8 cellular contexts compared by ENCODE assay signal in the genomic region with DNA sequence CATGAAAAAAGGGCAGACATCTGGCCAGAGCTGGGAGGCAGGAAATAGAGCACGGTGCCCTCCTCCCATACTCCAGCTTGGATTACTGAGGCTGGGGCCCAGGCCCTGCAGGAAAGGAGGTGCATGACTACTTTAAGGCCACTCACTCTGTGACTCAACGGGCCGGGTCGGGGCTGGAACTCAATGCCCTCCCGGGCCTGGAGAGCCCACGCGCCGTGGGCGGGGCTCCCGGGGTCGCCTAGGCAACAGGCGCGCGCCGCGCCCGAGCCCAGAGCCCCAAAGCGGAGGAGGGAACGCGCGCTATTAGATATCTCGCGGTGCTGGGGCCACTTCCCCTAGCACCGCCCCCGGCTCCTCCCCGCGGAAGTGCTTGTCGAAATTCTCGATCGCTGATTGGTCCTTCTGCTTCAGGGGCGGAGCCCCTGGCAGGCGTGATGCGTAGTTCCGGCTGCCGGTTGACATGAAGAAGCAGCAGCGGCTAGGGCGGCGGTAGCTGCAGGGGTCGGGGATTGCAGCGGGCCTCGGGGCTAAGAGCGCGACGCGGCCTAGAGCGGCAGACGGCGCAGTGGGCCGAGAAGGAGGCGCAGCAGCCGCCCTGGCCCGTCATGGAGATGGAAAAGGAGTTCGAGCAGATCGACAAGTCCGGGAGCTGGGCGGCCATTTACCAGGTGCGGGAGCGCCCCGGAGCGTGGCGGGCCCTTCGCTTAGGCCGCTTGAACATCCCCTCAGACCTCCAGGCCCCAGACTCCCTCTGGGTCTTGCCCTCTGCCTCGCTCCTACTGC. TPM values are rescaled to one million over a fixed set of nuclear protein-coding genes. Genes with fewer than 3 reads are reported as not detected.
DNase-seq lines count a peak whose midpoint lies in the region; ATAC-seq and TF ChIP-seq lines count a peak whose summit lies in the region.

A gene (plus strand): TSS at position 461 of the 783 bp plus-strand sequence. CDS start 145 bp downstream, at position 606.

- H3K4me3 Mint-ChIP-seq in dendritic cell treated with granulocyte-macrophage colony-stimulating factor and Interleukin-4, amounts not matched to agents 40 ng/mL and 50 ng/mL, for 4 days, result peak within 1 kb of the TSS; percentile 98

- peak in 1 of 2 donors; percentile 39 for TF ChIP-seq CTCF in left lung (IDR thresholded peaks at IDR 0.05)

- no peaks in the 10 kb centered on the region for H3K27me3 Mint-ChIP-seq in dendritic cell treated with granulocyte-macrophage colony-stimulating factor and Interleukin-4, amounts not matched to agents 40 ng/mL and 50 ng/mL, for 4 days

- DNase-seq in C1 segment of cervical spinal cord (lab: John Stamatoyannopoulos, UW) (peak; percentile 56 to 98 (median 94)), NCI-H748 treated with DMSO at 0.1 percent for 48 hours (lab: John Stamatoyannopoulos, UW) (peak; percentile 81), left lung (peak; percentile 97 to 99)
- peak; percentile 97 for DNase-seq in activated CD4-positive, alpha-beta T cell treated with anti-CD3 and anti-CD28 coated beads, Interleukin-2, amount 50 U/mL, for 24 hours (ENCODE audit: low read depth in 1 of 2, low spot score in 1 of 2)
- peak; percentile 98 for DNase-seq in stimulated activated CD4-positive, alpha-beta T cell treated with anti-CD3 and anti-CD28 coated beads, Interleukin-2, amount 100 ng/mL, for 48 hours

- peak within 1 kb of the TSS; percentile 97 for H3K27ac Mint-ChIP-seq in dendritic cell treated with granulocyte-macrophage colony-stimulating factor and Interleukin-4, amounts not matched to agents 40 ng/mL and 50 ng/mL, for 4 days

- intact Hi-C loops in dendritic cell treated with granulocyte-macrophage colony-stimulating factor and Interleukin-4, amounts not matched to agents 40 ng/mL and 50 ng/mL, for 4 days (cut with micrococcal nuclease), result loop anchor here (5.0 kb wide), 2 partner anchors 33 to 37 kb away; no protein-coding TSS in a partner anchor
- intact Hi-C loops in left lung (cut with DNase I), result no loop called here

- H3K36me3 Mint-ChIP-seq in dendritic cell treated with granulocyte-macrophage colony-stimulating factor and Interleukin-4, amounts not matched to agents 40 ng/mL and 50 ng/mL, for 4 days (ENCODE audit: low read depth), result peaks cover 21% of the 10 kb centered on the region

- peaks cover 18 to 53% of the 10 kb centered on the region in 2 donors for H3K4me1 ChIP-seq in left lung

- peaks cover 62% of the 10 kb centered on the region for H3K4me1 Mint-ChIP-seq in dendritic cell treated with granulocyte-macrophage colony-stimulating factor and Interleukin-4, amounts not matched to agents 40 ng/mL and 50 ng/mL, for 4 days (ENCODE audit: low read depth)

- H3K27ac ChIP-seq in left lung, result peak within 1 kb of the TSS; percentile 78 to 93

- peaks cover 0 to 3% of the 10 kb centered on the region in 2 donors for H3K36me3 ChIP-seq in left lung

- H3K9me3 ChIP-seq in left lung, result no peaks in the 10 kb centered on the region

- no peaks in the 10 kb centered on the region for H3K27me3 ChIP-seq in left lung

- ATAC-seq in GM19351 (IDR thresholded peaks at IDR 0.05; ENCODE audit: unreplicated experiment) (peak; percentile 91), HG03521 (IDR thresholded peaks at IDR 0.05; ENCODE audit: unreplicated experiment) (peak; percentile 94), left lung (peak; percentile 96)

- H3K9me3 Mint-ChIP-seq in dendritic cell treated with granulocyte-macrophage colony-stimulating factor and Interleukin-4, amounts not matched to agents 40 ng/mL and 50 ng/mL, for 4 days, result no peaks in the 10 kb centered on the region

- H3K4me3 ChIP-seq in left lung, result peak within 1 kb of the TSS; percentile 71 to 95

RNA-seq across cellular contexts. Expression of the gene that starts here (rescaled TPM):
- 10 to 100 TPM; 70.7 to 98.6 TPM for total RNA-seq in left lung

Comparison
In these comparisons a context has a peak if more than half of its experiments do, and no peak if none do; other contexts are left out.
1. Peak in every context shown above with its lines: DNase-seq, ATAC-seq, H3K4me3 ChIP-seq and H3K27ac ChIP-seq.